Comparison of ENCODE assay signal across 10 cellular contexts in genomic region chr1:34500451-34500850, GRCh38.
DNase-seq lines count a peak whose midpoint lies in the region; ATAC-seq and TF ChIP-seq lines count a peak whose summit lies in the region.
"Had no signal": no experiment of that assay in that cellular context is flagged by ENCODE, and none has a peak within 500 bp of the region (broad histone marks: within the 10 kb centered on the region; RNA-seq: fewer than 3 reads in every experiment).

No MANE protein-coding gene starts in this region.

- ATAC-seq in activated CD8-positive, alpha-beta T cell treated with anti-CD3 and anti-CD28 coated beads, Interleukin-2, amount 10 ng/mL, durations not matched to agents 7 days and 5 days = no peak
- no peak for ATAC-seq in GM21528 (IDR thresholded peaks at IDR 0.05; ENCODE audit: low FRiP score, unreplicated experiment)
- no peak for ATAC-seq in HG03521 (IDR thresholded peaks at IDR 0.05; ENCODE audit: unreplicated experiment)
- no peak for ATAC-seq in esophagus mucosa

- H3K27me3 Mint-ChIP-seq in activated CD8-positive, alpha-beta T cell treated with anti-CD3 and anti-CD28 coated beads, Interleukin-2, amount 10 ng/mL, durations not matched to agents 7 days and 5 days (ENCODE audit: low read depth) = no peaks in the 10 kb centered on the region

- CTCF ChIA-PET in HEK293T (lab: Yijun Ruan, JAX) = no interaction called here
- CTCF ChIA-PET in activated CD8-positive, alpha-beta T cell treated with anti-CD3 and anti-CD28 coated beads, Interleukin-2, amount 10 ng/mL, durations not matched to agents 7 days and 5 days (lab: Charles Lee) = no interaction called here

- H3K4me1 Mint-ChIP-seq in activated CD8-positive, alpha-beta T cell treated with anti-CD3 and anti-CD28 coated beads, Interleukin-2, amount 10 ng/mL, durations not matched to agents 7 days and 5 days (ENCODE audit: low read depth) = no peaks in the 10 kb centered on the region

- peak; percentile 19 for DNase-seq in EH (ENCODE audit: low read depth)
- peak; percentile 29 for DNase-seq in HEK293T (ENCODE audit: extremely low spot score)
- peak; percentile 27 for DNase-seq in activated CD8-positive, alpha-beta T cell treated with anti-CD3 and anti-CD28 coated beads, Interleukin-2, amount 10 ng/mL, durations not matched to agents 7 days and 5 days
- peak; percentile 87 for DNase-seq in left kidney (ENCODE audit: low read depth, low spot score)
- DNase-seq in MV-4-11 (lab: John Stamatoyannopoulos, UW) = no peak
- DNase-seq: central memory CD4-positive, alpha-beta T cell; NCI-H748 treated with DMSO at 0.1 percent for 48 hours had no signal

- H3K4me3 Mint-ChIP-seq in activated CD8-positive, alpha-beta T cell treated with anti-CD3 and anti-CD28 coated beads, Interleukin-2, amount 10 ng/mL, durations not matched to agents 7 days and 5 days = no peak overlapping the region

- POLR2A ChIA-PET in HEK293T (lab: Yijun Ruan, JAX) = no interaction called here
- POLR2A ChIA-PET in activated CD8-positive, alpha-beta T cell treated with anti-CD3 and anti-CD28 coated beads, Interleukin-2, amount 10 ng/mL, durations not matched to agents 7 days and 5 days (lab: Charles Lee) = no interaction called here

- no peaks in the 10 kb centered on the region for H3K9me3 Mint-ChIP-seq in activated CD8-positive, alpha-beta T cell treated with anti-CD3 and anti-CD28 coated beads, Interleukin-2, amount 10 ng/mL, durations not matched to agents 7 days and 5 days (ENCODE audit: insufficient read depth)

- no peaks in the 10 kb centered on the region for H3K36me3 Mint-ChIP-seq in activated CD8-positive, alpha-beta T cell treated with anti-CD3 and anti-CD28 coated beads, Interleukin-2, amount 10 ng/mL, durations not matched to agents 7 days and 5 days (ENCODE audit: low read depth)

- H3K27ac Mint-ChIP-seq in activated CD8-positive, alpha-beta T cell treated with anti-CD3 and anti-CD28 coated beads, Interleukin-2, amount 10 ng/mL, durations not matched to agents 7 days and 5 days = no peak overlapping the region

TF ChIP-seq in HEK293T, 16 proteins besides CTCF, POLR2A, EP300 and RAD21:
- TF ChIP-seq NFRKB (IDR thresholded peaks at IDR 0.05) = no peak
